8 cellular contexts compared by ENCODE assay signal in genomic region chr10:116608683-116609594, GRCh38. TPM values are rescaled to one million over a fixed set of nuclear protein-coding genes. Genes with fewer than 3 reads are reported as not detected.
A peak's percentile ranks its signal among the peaks of the same experiment; 100 is the strongest.
DNase-seq lines count a peak whose midpoint lies in the region; ATAC-seq and TF ChIP-seq lines count a peak whose summit lies in the region.

No MANE protein-coding gene starts in this region.

- ATAC-seq in T-helper 17 cell (no peak), left ventricle myocardium superior (peak; percentile 47), sciatic nerve (no peak)

- H2AFZ ChIP-seq in neural progenitor cell (replicated peaks): peak overlapping the region; percentile 100

- H3K27ac Mint-ChIP-seq in T-helper 17 cell (no peak overlapping the region), neural progenitor cell (no peak overlapping the region)

- H3K9me3 Mint-ChIP-seq in neural progenitor cell: peaks cover 2% of the 10 kb centered on the region

- no peak for TF ChIP-seq CTCF in neural progenitor cell (IDR thresholded peaks at IDR 0.05)

- peak overlapping the region; percentile 99 for H3K4me2 ChIP-seq in neural progenitor cell

- peaks cover 2% of the 10 kb centered on the region for H3K36me3 Mint-ChIP-seq in T-helper 17 cell (ENCODE audit: low read depth)
- H3K36me3 Mint-ChIP-seq in neural progenitor cell: no peaks in the 10 kb centered on the region

- no peaks in the 10 kb centered on the region for H3K36me3 ChIP-seq in neural progenitor cell

- H3K4me3 Mint-ChIP-seq in T-helper 17 cell (peak overlapping the region; percentile 33), neural progenitor cell (peak overlapping the region; percentile 82)

- H3K9me3 ChIP-seq in T-helper 17 cell (ENCODE audit: control insufficient read depth, low read length, poor library complexity, severe bottlenecking): no peaks in the 10 kb centered on the region
- no peaks in the 10 kb centered on the region for H3K9me3 ChIP-seq in neural progenitor cell (ENCODE audit: low read depth)

- no peak overlapping the region for H3K9ac ChIP-seq in neural progenitor cell

- peak overlapping the region; percentile 72 for H3K4me3 ChIP-seq in neural progenitor cell

- no peak overlapping the region for H3K27ac ChIP-seq in neural progenitor cell

- no peaks in the 10 kb centered on the region for H3K4me1 Mint-ChIP-seq in T-helper 17 cell
- peaks cover 4% of the 10 kb centered on the region for H3K4me1 Mint-ChIP-seq in neural progenitor cell

- H3K27me3 Mint-ChIP-seq in T-helper 17 cell: peaks cover 50% of the 10 kb centered on the region
- peaks cover 9% of the 10 kb centered on the region for H3K27me3 Mint-ChIP-seq in neural progenitor cell (ENCODE audit: insufficient read depth, low read depth)

- DNase-seq in DMS114 treated with DMSO at 0.1 percent for 48 hours (lab: John Stamatoyannopoulos, UW; ENCODE audit: unreplicated experiment) (peak; percentile 11), T-helper 17 cell (no peak), left ventricle myocardium superior (no peak), neural progenitor cell (ENCODE audit: low spot score) (peak; percentile 26), NK-92 (lab: John Stamatoyannopoulos, UW; ENCODE audit: unreplicated experiment) (no peak), sciatic nerve (ENCODE audit: low spot score) (no peak)
- no peak for DNase-seq in stimulated activated CD4-positive, alpha-beta T cell treated with anti-CD3 and anti-CD28 coated beads, Interleukin-1b, Interleukin-23, amount 100 ng/mL, for 48 hours
- DNase-seq in activated effector memory CD4-positive, alpha-beta T cell treated with anti-CD3 and anti-CD28 coated beads, Interleukin-2, amount 50 U/mL, for 16 hours: no peak

- H3F3A ChIP-seq in neural progenitor cell (ENCODE audit: low read depth): no peaks in the 10 kb centered on the region

- peaks cover 20% of the 10 kb centered on the region for H3K27me3 ChIP-seq in neural progenitor cell

- peaks cover 6% of the 10 kb centered on the region for H3K4me1 ChIP-seq in neural progenitor cell

- H3K79me2 ChIP-seq in neural progenitor cell (ENCODE audit: low read depth): no peaks in the 10 kb centered on the region

- H4K20me1 ChIP-seq in neural progenitor cell (ENCODE audit: low read depth): no peaks in the 10 kb centered on the region

- intact Hi-C loops in left ventricle myocardium superior (cut with micrococcal nuclease): no loop called here
- intact Hi-C loops in sciatic nerve (cut with DNase I): no loop called here

RNA-seq across cellular contexts. Expression of gene PNLIPRP2, which starts 11.8 kb away (rescaled TPM):
- not detected for total RNA-seq in T-helper 17 cell
- not detected for total RNA-seq in left ventricle myocardium superior
- 0.74 and 1.6 TPM in 2 replicates for total RNA-seq in neural progenitor cell (ENCODE audit: low replicate concordance)
- 1.6 TPM for total RNA-seq in sciatic nerve

RNA-seq across cellular contexts. Expression of gene PNLIPRP1, which starts 18.2 kb away (rescaled TPM):
- total RNA-seq in T-helper 17 cell (not detected), left ventricle myocardium superior (not detected), neural progenitor cell (ENCODE audit: low replicate concordance) (not detected in 2 replicates), sciatic nerve (1.2 TPM)

Comparison
In these comparisons a context has a peak if more than half of its experiments do, and no peak if none do; other contexts are left out.
1. DNase-seq: peak in DMS114 treated with DMSO at 0.1 percent for 48 hours (single experiment) and neural progenitor cell (single experiment); none in T-helper 17 cell (0 of 3), left ventricle myocardium superior (single experiment), stimulated activated CD4-positive, alpha-beta T cell treated with anti-CD3 and anti-CD28 coated beads, Interleukin-1b, Interleukin-23, amount 100 ng/mL, for 48 hours (single experiment), NK-92 (single experiment), sciatic nerve (single experiment) and activated effector memory CD4-positive, alpha-beta T cell treated with anti-CD3 and anti-CD28 coated beads, Interleukin-2, amount 50 U/mL, for 16 hours (single experiment).